23 cellular contexts compared by ENCODE assay signal in the genomic region with DNA sequence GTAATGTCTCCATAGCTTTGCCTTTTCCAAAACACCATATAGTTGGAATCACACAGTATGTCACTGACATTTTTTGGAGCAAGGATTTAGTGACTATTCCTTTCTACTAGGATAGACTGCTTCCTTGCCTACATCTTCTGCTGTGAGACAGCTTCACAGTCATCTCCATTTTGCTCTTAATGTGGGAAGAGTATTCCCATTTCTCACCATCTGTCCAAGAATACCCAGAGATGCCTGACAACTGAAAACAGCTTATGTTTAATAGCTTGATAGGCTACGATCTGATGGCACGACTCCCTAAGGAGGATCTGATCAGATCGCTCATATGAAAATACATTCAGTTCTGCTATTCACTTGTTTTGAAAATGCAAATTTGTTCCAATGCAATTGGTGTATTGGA. TPM values are rescaled to one million over a fixed set of nuclear protein-coding genes. Genes with fewer than 3 reads are reported as not detected.
"Had no signal": no experiment of that assay in that cellular context is flagged by ENCODE, and none has a peak within 500 bp of the region (broad histone marks: within the 10 kb centered on the region; RNA-seq: fewer than 3 reads in every experiment).

No MANE protein-coding gene starts in this region.

- H3K27me3 ChIP-seq: SJSA1 had no signal

- H3K4me1 Mint-ChIP-seq: IgD-negative memory B cell had no signal

- H3K4me3 ChIP-seq: K562, SJSA1, SK-N-MC had no signal

- H3K27ac Mint-ChIP-seq: IgD-negative memory B cell had no signal

- H3K4me1 ChIP-seq: SJSA1 had no signal

- H3K9ac ChIP-seq: KMS-11 had no signal

- H3K27me3 Mint-ChIP-seq: IgD-negative memory B cell had no signal

- H3K4me2 ChIP-seq: KMS-11 had no signal

- H3K27ac ChIP-seq: KMS-11, SJSA1, SK-N-MC had no signal

- H3K36me3 Mint-ChIP-seq: IgD-negative memory B cell had no signal

- ATAC-seq: K562 had no signal

- DNase-seq: Kasumi-1, MM.1S, NCI-H1092 treated with DMSO at 0.1 percent for 48 hours, NCI-H1436, NCI-H187, NCI-H2029, NCI-H2081 treated with DMSO at 0.1 percent for 48 hours, NCI-H2171, NCI-H226, NCI-H446, NCI-H510A, NCI-H774, Right ventricle myocardium superior, RPMI8226, SIG-M5, SW 1271 had no signal

- FAIRE-seq: K562, RCC 7860 had no signal

- H3K4me3 Mint-ChIP-seq: IgD-negative memory B cell had no signal

- H3K36me3 ChIP-seq: SJSA1 had no signal

RNA-seq across cellular contexts. Expression of a gene that starts 29.4 kb away (rescaled TPM):
- total RNA-seq: HT1080, K562, Right ventricle myocardium superior, SJSA1 had no signal
- polyA plus RNA-seq: IgD-negative memory B cell had no signal

RNA-seq across cellular contexts. Expression of a gene that starts 59.2 kb away (rescaled TPM):
- total RNA-seq: K562, Right ventricle myocardium superior, SJSA1 had no signal
- polyA plus RNA-seq: IgD-negative memory B cell had no signal
